1 cellular context compared by ENCODE assay signal in genomic region chr22:45996241-45997076, GRCh38.
A peak's percentile ranks its signal among the peaks of the same experiment; 100 is the strongest.
TF ChIP-seq lines count a peak whose summit lies in the region.

No MANE protein-coding gene starts in this region.

TF ChIP-seq in HepG2, 621 proteins besides CTCF, POLR2A, EP300 and RAD21 (continued from another document):
- TF ChIP-seq, protein P1, sequence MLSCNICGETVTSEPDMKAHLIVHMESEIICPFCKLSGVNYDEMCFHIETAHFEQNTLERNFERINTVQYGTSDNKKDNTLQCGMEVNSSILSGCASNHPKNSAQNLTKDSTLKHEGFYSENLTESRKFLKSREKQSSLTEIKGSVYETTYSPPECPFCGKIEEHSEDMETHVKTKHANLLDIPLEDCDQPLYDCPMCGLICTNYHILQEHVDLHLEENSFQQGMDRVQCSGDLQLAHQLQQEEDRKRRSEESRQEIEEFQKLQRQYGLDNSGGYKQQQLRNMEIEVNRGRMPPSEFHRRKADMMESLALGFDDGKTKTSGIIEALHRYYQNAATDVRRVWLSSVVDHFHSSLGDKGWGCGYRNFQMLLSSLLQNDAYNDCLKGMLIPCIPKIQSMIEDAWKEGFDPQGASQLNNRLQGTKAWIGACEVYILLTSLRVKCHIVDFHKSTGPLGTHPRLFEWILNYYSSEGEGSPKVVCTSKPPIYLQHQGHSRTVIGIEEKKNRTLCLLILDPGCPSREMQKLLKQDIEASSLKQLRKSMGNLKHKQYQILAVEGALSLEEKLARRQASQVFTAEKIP (CRISPR knock-in tag; IDR thresholded peaks at IDR 0.05; ENCODE audit: borderline replicate concordance), result no peak
- TF ChIP-seq PHF8 (CRISPR knock-in tag; IDR thresholded peaks at IDR 0.05) (0 out of 2 replicates have a peak, but pooled peaks have one; percentile 2), FOXO4 (CRISPR knock-in tag; conservative IDR thresholded peaks at IDR 0.05) (no peak), ZNF589 (CRISPR knock-in tag; conservative IDR thresholded peaks at IDR 0.05) (no peak), ZFX (CRISPR knock-in tag; IDR thresholded peaks at IDR 0.05; ENCODE audit: low read depth) (peak; percentile 26; the same call in 1 of the 2 replicates), SAFB2 (CRISPR knock-in tag; IDR thresholded peaks at IDR 0.05; ENCODE audit: borderline replicate concordance, low read depth) (no peak), ZNF530 (CRISPR knock-in tag; IDR thresholded peaks at IDR 0.05; ENCODE audit: low read depth) (no peak)
- TF ChIP-seq, protein P2, sequence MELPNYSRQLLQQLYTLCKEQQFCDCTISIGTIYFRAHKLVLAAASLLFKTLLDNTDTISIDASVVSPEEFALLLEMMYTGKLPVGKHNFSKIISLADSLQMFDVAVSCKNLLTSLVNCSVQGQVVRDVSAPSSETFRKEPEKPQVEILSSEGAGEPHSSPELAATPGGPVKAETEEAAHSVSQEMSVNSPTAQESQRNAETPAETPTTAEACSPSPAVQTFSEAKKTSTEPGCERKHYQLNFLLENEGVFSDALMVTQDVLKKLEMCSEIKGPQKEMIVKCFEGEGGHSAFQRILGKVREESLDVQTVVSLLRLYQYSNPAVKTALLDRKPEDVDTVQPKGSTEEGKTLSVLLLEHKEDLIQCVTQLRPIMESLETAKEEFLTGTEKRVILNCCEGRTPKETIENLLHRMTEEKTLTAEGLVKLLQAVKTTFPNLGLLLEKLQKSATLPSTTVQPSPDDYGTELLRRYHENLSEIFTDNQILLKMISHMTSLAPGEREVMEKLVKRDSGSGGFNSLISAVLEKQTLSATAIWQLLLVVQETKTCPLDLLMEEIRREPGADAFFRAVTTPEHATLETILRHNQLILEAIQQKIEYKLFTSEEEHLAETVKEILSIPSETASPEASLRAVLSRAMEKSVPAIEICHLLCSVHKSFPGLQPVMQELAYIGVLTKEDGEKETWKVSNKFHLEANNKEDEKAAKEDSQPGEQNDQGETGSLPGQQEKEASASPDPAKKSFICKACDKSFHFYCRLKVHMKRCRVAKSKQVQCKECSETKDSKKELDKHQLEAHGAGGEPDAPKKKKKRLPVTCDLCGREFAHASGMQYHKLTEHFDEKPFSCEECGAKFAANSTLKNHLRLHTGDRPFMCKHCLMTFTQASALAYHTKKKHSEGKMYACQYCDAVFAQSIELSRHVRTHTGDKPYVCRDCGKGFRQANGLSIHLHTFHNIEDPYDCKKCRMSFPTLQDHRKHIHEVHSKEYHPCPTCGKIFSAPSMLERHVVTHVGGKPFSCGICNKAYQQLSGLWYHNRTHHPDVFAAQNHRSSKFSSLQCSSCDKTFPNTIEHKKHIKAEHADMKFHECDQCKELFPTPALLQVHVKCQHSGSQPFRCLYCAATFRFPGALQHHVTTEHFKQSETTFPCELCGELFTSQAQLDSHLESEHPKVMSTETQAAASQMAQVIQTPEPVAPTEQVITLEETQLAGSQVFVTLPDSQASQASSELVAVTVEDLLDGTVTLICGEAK (IDR thresholded peaks at IDR 0.05), result no peak
- TF ChIP-seq, protein P2 (CRISPR knock-in tag; IDR thresholded peaks at IDR 0.05), result 0 out of 2 replicates have a peak, but pooled peaks have one; percentile 27
- TF ChIP-seq, protein P3, sequence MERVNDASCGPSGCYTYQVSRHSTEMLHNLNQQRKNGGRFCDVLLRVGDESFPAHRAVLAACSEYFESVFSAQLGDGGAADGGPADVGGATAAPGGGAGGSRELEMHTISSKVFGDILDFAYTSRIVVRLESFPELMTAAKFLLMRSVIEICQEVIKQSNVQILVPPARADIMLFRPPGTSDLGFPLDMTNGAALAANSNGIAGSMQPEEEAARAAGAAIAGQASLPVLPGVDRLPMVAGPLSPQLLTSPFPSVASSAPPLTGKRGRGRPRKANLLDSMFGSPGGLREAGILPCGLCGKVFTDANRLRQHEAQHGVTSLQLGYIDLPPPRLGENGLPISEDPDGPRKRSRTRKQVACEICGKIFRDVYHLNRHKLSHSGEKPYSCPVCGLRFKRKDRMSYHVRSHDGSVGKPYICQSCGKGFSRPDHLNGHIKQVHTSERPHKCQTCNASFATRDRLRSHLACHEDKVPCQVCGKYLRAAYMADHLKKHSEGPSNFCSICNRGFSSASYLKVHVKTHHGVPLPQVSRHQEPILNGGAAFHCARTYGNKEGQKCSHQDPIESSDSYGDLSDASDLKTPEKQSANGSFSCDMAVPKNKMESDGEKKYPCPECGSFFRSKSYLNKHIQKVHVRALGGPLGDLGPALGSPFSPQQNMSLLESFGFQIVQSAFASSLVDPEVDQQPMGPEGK (CRISPR knock-in tag; IDR thresholded peaks at IDR 0.05), result peak; percentile 26; the same call in 1 of the 2 replicates
